19 cellular contexts compared by ENCODE assay signal in genomic region chr1:232145768-232146167, GRCh38.
"Had no signal": no experiment of that assay in that cellular context is flagged by ENCODE, and none has a peak within 500 bp of the region (broad histone marks: within the 10 kb centered on the region; RNA-seq: fewer than 3 reads in every experiment).

No MANE protein-coding gene starts in this region.

- ATAC-seq: activated CD8-positive, alpha-beta T cell treated with anti-CD3 and anti-CD28 coated beads, Interleukin-2, amount 10 ng/mL, durations not matched to agents 7 days and 5 days; activated naive CD8-positive, alpha-beta T cell treated with anti-CD3 and anti-CD28 coated beads, Interleukin-2, amount 50 U/mL, for 24 hours; naive thymus-derived CD4-positive, alpha-beta T cell had no signal

- H3K4me1 Mint-ChIP-seq: activated CD4-positive, alpha-beta T cell treated with anti-CD3 and anti-CD28 coated beads, Interleukin-2, amount 10 ng/mL, durations not matched to agents 7 days and 5 days; activated naive CD8-positive, alpha-beta T cell treated with anti-CD3 and anti-CD28 coated beads, Interleukin-2, amount 50 U/mL, for 24 hours; naive thymus-derived CD4-positive, alpha-beta T cell had no signal

- H3K9me3 Mint-ChIP-seq: activated T-helper 1 cell treated with anti-CD3 and anti-CD28 coated beads, Interleukin-12 subunit alpha, Interleukin-12 subunit beta, Interleukin-2, Interleukin-4 antibody, amounts not matched to agents 30 ng/mL and 10 ng/mL and 1 ng/mL, durations not matched to agents 14 hours and 24 hours and 36 hours; type B pancreatic cell had no signal

- DNase-seq: activated CD4-positive, alpha-beta T cell treated with anti-CD3 and anti-CD28 coated beads, Interleukin-2, amount 10 ng/mL, durations not matched to agents 7 days and 5 days; activated CD4-positive, CD25-positive, alpha-beta regulatory T cell treated with anti-CD3 and anti-CD28 coated beads, Interleukin-2, amount 50 U/mL, for 72 hours; activated CD8-positive, alpha-beta T cell treated with anti-CD3 and anti-CD28 coated beads, Interleukin-2, amount 10 ng/mL, durations not matched to agents 7 days and 5 days; activated gamma-delta T cell; activated naive CD4-positive, alpha-beta T cell treated with anti-CD3 and anti-CD28 coated beads, Interleukin-2, amount 50 U/mL, for 16 hours; activated naive CD8-positive, alpha-beta T cell treated with anti-CD3 and anti-CD28 coated beads, Interleukin-2, amount 50 U/mL, for 24 hours; cerebellar nuclear complex; endodermal cell; foreskin fibroblast; kidney glomerular epithelial cell; left ventricle myocardium inferior; naive thymus-derived CD4-positive, alpha-beta T cell; spleen; stimulated activated CD4-positive, alpha-beta T cell treated with anti-CD3 and anti-CD28 coated beads, Interleukin-4, amount 100 ng/mL, for 1 hour; stimulated activated naive CD4-positive, alpha-beta T cell treated with Interleukin-2 at 50 U/mL for 16 hours had no signal

- H3K27ac Mint-ChIP-seq: activated CD4-positive, alpha-beta T cell treated with anti-CD3 and anti-CD28 coated beads, Interleukin-2, amount 10 ng/mL, durations not matched to agents 7 days and 5 days; activated CD8-positive, alpha-beta T cell treated with anti-CD3 and anti-CD28 coated beads, Interleukin-2, amount 10 ng/mL, durations not matched to agents 7 days and 5 days; activated naive CD8-positive, alpha-beta T cell treated with anti-CD3 and anti-CD28 coated beads, Interleukin-2, amount 50 U/mL, for 24 hours; activated T-helper 1 cell treated with anti-CD3 and anti-CD28 coated beads, Interleukin-12 subunit alpha, Interleukin-12 subunit beta, Interleukin-2, Interleukin-4 antibody, amounts not matched to agents 30 ng/mL and 10 ng/mL and 1 ng/mL, durations not matched to agents 14 hours and 24 hours and 36 hours; endodermal cell; naive thymus-derived CD4-positive, alpha-beta T cell; T-helper 2 cell treated with Interferon-gamma antibody and Interleukin-4, amounts not matched to agents 5 μg/mL and 100 μg/mL, for 36 hours; type B pancreatic cell had no signal

- H3K4me3 Mint-ChIP-seq: activated CD4-positive, alpha-beta T cell treated with anti-CD3 and anti-CD28 coated beads, Interleukin-2, amount 10 ng/mL, durations not matched to agents 7 days and 5 days; activated CD8-positive, alpha-beta T cell treated with anti-CD3 and anti-CD28 coated beads, Interleukin-2, amount 10 ng/mL, durations not matched to agents 7 days and 5 days; activated naive CD8-positive, alpha-beta T cell treated with anti-CD3 and anti-CD28 coated beads, Interleukin-2, amount 50 U/mL, for 24 hours; activated T-helper 1 cell treated with anti-CD3 and anti-CD28 coated beads, Interleukin-12 subunit alpha, Interleukin-12 subunit beta, Interleukin-2, Interleukin-4 antibody, amounts not matched to agents 30 ng/mL and 10 ng/mL and 1 ng/mL, durations not matched to agents 14 hours and 24 hours and 36 hours; endodermal cell; naive thymus-derived CD4-positive, alpha-beta T cell; neural crest cell; T-helper 2 cell treated with Interferon-gamma antibody and Interleukin-4, amounts not matched to agents 5 μg/mL and 100 μg/mL, for 36 hours; type B pancreatic cell had no signal

- H3K36me3 Mint-ChIP-seq: type B pancreatic cell had no signal
